In the genomic region with DNA sequence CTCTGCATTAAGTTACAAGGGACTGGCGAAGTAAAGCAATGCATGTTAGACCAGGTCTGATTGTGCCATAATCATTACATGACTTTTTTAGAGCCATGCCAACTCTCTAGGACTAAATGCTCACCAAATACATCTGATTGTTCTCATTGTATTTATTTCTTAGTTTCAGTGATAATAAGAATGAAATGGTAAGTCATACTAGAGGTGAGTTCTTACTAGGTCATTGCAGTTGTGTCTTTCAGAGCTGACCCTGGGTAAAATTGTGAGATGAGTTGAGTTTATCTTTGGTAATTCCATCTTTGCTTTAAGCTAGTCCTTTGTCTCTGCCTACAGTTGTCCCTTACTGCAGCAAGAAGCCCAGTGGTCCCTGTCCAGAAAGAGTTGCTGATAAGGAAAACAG, we compare ENCODE assay signal across 14 cellular contexts.
DNase-seq lines count a peak whose midpoint lies in the region; ATAC-seq and TF ChIP-seq lines count a peak whose summit lies in the region.
"Had no signal": no experiment of that assay in that cellular context is flagged by ENCODE, and none has a peak within 500 bp of the region (broad histone marks: within the 10 kb centered on the region; RNA-seq: fewer than 3 reads in every experiment).

No MANE protein-coding gene starts in this region.

- no peaks in the 10 kb centered on the region for H3K9me3 Mint-ChIP-seq in activated T-cell treated with anti-CD3 and anti-CD28 coated beads, Interleukin-2, amount 50 U/mL, for 72 hours
- no peaks in the 10 kb centered on the region for H3K9me3 Mint-ChIP-seq in activated naive CD8-positive, alpha-beta T cell treated with anti-CD3 and anti-CD28 coated beads for 36 hours
- H3K9me3 Mint-ChIP-seq in stimulated activated naive CD8-positive, alpha-beta T cell treated with anti-CD3 and anti-CD28 coated beads, Interleukin-15, amount 100 ng/mL, for 72 hours = no peaks in the 10 kb centered on the region

- H3K27me3 ChIP-seq in DND-41 (ENCODE audit: insufficient read depth, low read length, poor library complexity) = no peaks in the 10 kb centered on the region

- H3K9ac ChIP-seq in DND-41 (ENCODE audit: low read depth, low read length) = no peak overlapping the region

- peak overlapping the region; percentile 4 to 80 for H3K4me3 Mint-ChIP-seq in activated T-cell treated with anti-CD3 and anti-CD28 coated beads, Interleukin-2, amount 50 U/mL, for 72 hours
- no peak overlapping the region for H3K4me3 Mint-ChIP-seq in activated naive CD8-positive, alpha-beta T cell treated with anti-CD3 and anti-CD28 coated beads for 36 hours
- peak overlapping the region; percentile 32 to 42 for H3K4me3 Mint-ChIP-seq in stimulated activated naive CD8-positive, alpha-beta T cell treated with anti-CD3 and anti-CD28 coated beads, Interleukin-15, amount 100 ng/mL, for 72 hours

- H3K27ac Mint-ChIP-seq in activated T-cell treated with anti-CD3 and anti-CD28 coated beads, Interleukin-2, amount 50 U/mL, for 72 hours = peak overlapping the region; percentile 87
- peak overlapping the region; percentile 75 for H3K27ac Mint-ChIP-seq in activated naive CD8-positive, alpha-beta T cell treated with anti-CD3 and anti-CD28 coated beads for 36 hours
- H3K27ac Mint-ChIP-seq in stimulated activated naive CD8-positive, alpha-beta T cell treated with anti-CD3 and anti-CD28 coated beads, Interleukin-15, amount 100 ng/mL, for 72 hours = peak overlapping the region; percentile 4 to 41

- H3K36me3 ChIP-seq in DND-41 (ENCODE audit: insufficient read depth, low read length) = peaks cover 54% of the 10 kb centered on the region

- peaks cover 12 to 37% of the 10 kb centered on the region in 2 donors for H3K36me3 Mint-ChIP-seq in activated T-cell treated with anti-CD3 and anti-CD28 coated beads, Interleukin-2, amount 50 U/mL, for 72 hours (ENCODE audit: insufficient read depth in 2 of 2)
- peaks cover 74% of the 10 kb centered on the region for H3K36me3 Mint-ChIP-seq in activated naive CD8-positive, alpha-beta T cell treated with anti-CD3 and anti-CD28 coated beads for 36 hours

- no peak overlapping the region for H2AFZ ChIP-seq in DND-41 (ENCODE audit: low read depth, low read length)

- no peak for DNase-seq in activated T-cell treated with anti-CD3 and anti-CD28 coated beads, Interleukin-2, amount 50 U/mL, for 72 hours
- no peak for DNase-seq in activated T-cell treated with anti-CD3 and anti-CD28 coated beads for 4 hours
- DNase-seq in DND-41 = no peak
- DNase-seq in activated naive CD8-positive, alpha-beta T cell treated with anti-CD3 and anti-CD28 coated beads for 36 hours = no peak
- no peak for DNase-seq in stimulated activated naive CD8-positive, alpha-beta T cell treated with anti-CD3 and anti-CD28 coated beads, Interleukin-15, amount 100 ng/mL, for 72 hours
- DNase-seq in activated gamma-delta T cell (lab: John Stamatoyannopoulos, UW) = no peak
- DNase-seq in stimulated activated CD4-positive, alpha-beta T cell treated with anti-CD3 and anti-CD28 coated beads, Interleukin-12 subunit alpha, Interleukin-12 subunit beta, amount 100 ng/mL, for 4 hours = no peak
- DNase-seq: NCI-H1092; NCI-H226; NCI-H526 treated with DMSO at 0.1 percent for 48 hours; NK-92 treated with Interleukin-12 subunit alpha and Interleukin-12 subunit beta, amount 100 ng/mL, for 24 hours; OCI-M1 had no signal

- H3K4me1 ChIP-seq in DND-41 (ENCODE audit: insufficient read depth, low read length) = peaks cover 40% of the 10 kb centered on the region

- H3K79me2 ChIP-seq in DND-41 (ENCODE audit: insufficient read depth, low read length) = peaks cover 100% of the 10 kb centered on the region

- H4K20me1 ChIP-seq in DND-41 (ENCODE audit: insufficient read depth, low read length) = peaks cover 6% of the 10 kb centered on the region; the same call in 1 of the 2 replicates

- H3K4me2 ChIP-seq in DND-41 (ENCODE audit: insufficient read depth, low read length) = no peak overlapping the region

- H3K4me1 Mint-ChIP-seq in activated T-cell treated with anti-CD3 and anti-CD28 coated beads, Interleukin-2, amount 50 U/mL, for 72 hours (ENCODE audit: low read depth) = no peaks in the 10 kb centered on the region
- H3K4me1 Mint-ChIP-seq in activated naive CD8-positive, alpha-beta T cell treated with anti-CD3 and anti-CD28 coated beads for 36 hours = peaks cover 76% of the 10 kb centered on the region
- H3K4me1 Mint-ChIP-seq in stimulated activated naive CD8-positive, alpha-beta T cell treated with anti-CD3 and anti-CD28 coated beads, Interleukin-15, amount 100 ng/mL, for 72 hours = peaks cover 2% of the 10 kb centered on the region

- peak; percentile 35 to 60 for ATAC-seq in activated T-cell treated with anti-CD3 and anti-CD28 coated beads, Interleukin-2, amount 50 U/mL, for 72 hours (replicated peaks in 1 of 2)
- no peak for ATAC-seq in DND-41 (ENCODE audit: insufficient read depth, low read depth)
- ATAC-seq in stimulated activated naive CD8-positive, alpha-beta T cell treated with anti-CD3 and anti-CD28 coated beads, Interleukin-15, amount 100 ng/mL, for 72 hours = peak; percentile 47

- no peaks in the 10 kb centered on the region for H3K9me3 ChIP-seq in DND-41 (ENCODE audit: insufficient read depth, low read length, severe bottlenecking)

- no peak overlapping the region for H3K4me3 ChIP-seq in DND-41 (ENCODE audit: low read depth in 1 of 2, low read length in 2 of 2)

- peak overlapping the region; percentile 21; the same call in 1 of the 2 replicates for H3K27ac ChIP-seq in DND-41 (ENCODE audit: low read length)
- H3K27ac ChIP-seq: HL-60, RWPE1 had no signal

- TF ChIP-seq CTCF in DND-41 (IDR thresholded peaks at IDR 0.05; ENCODE audit: borderline replicate concordance, extremely low read depth, low read length, poor library complexity, severe bottlenecking) = no peak

- H3K27me3 Mint-ChIP-seq in activated T-cell treated with anti-CD3 and anti-CD28 coated beads, Interleukin-2, amount 50 U/mL, for 72 hours (ENCODE audit: low read depth) = no peaks in the 10 kb centered on the region
- H3K27me3 Mint-ChIP-seq in activated naive CD8-positive, alpha-beta T cell treated with anti-CD3 and anti-CD28 coated beads for 36 hours = no peaks in the 10 kb centered on the region
- H3K27me3 Mint-ChIP-seq in stimulated activated naive CD8-positive, alpha-beta T cell treated with anti-CD3 and anti-CD28 coated beads, Interleukin-15, amount 100 ng/mL, for 72 hours = no peaks in the 10 kb centered on the region

Comparison
In these comparisons a context has a peak if more than half of its experiments do, and no peak if none do; other contexts are left out.
1. H3K27ac Mint-ChIP-seq: peak in every context shown above with its lines; median percentile 87 in activated T-cell treated with anti-CD3 and anti-CD28 coated beads, Interleukin-2, amount 50 U/mL, for 72 hours; 75 in activated naive CD8-positive, alpha-beta T cell treated with anti-CD3 and anti-CD28 coated beads for 36 hours; 22 in stimulated activated naive CD8-positive, alpha-beta T cell treated with anti-CD3 and anti-CD28 coated beads, Interleukin-15, amount 100 ng/mL, for 72 hours.